11 cellular contexts compared by ENCODE assay signal in the genomic region with DNA sequence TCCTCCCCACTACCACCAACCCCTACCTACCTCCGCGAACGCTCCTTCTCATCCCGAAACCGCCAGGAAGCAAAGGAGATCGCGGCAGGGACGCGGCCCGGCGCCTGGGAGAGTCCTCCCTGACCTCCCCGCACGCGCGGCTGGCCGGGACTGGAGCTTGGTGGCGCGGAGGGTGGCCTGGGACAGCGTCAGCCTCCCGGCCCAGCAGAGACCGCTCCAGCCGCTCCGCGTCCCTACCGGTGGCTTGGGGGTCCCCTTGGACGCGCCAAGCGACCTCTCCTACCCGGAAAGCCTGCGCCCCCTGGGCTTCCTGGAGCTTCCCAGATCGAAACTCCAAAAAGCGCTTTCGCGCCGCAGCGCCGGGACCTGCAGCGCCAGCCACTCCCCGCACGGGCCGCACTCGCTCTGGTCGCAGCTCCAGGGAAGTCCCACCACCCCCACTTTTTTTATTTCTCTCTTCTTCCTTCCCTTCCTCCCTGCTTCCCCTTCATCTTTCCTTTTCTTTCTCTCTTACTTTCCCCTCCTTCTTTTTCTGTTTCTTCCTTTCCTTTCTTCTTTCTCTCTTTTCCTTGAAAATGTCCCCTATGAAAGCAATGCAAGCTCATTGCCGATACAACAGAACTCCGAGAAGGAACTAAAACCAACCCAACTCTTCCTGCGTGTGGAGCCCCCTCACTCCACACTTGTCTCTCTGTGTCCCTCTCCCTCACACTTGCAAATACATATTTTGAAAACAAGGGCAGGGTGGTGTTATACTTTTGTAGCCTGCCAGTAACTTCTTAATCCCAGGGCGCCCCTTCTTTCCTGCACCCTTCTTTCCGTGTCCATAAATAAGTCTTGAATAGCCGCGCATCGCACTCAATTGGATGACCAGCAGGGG. TPM values are rescaled to one million over a fixed set of nuclear protein-coding genes. Genes with fewer than 3 reads are reported as not detected.
DNase-seq lines count a peak whose midpoint lies in the region; ATAC-seq, FAIRE-seq and TF ChIP-seq lines count a peak whose summit lies in the region.
"Had no signal": no experiment of that assay in that cellular context is flagged by ENCODE, and none has a peak within 500 bp of the region (broad histone marks: within the 10 kb centered on the region; RNA-seq: fewer than 3 reads in every experiment).

No MANE protein-coding gene starts in this region.

- no peaks in the 10 kb centered on the region for H3K36me3 ChIP-seq in cardiac muscle cell
- no peaks in the 10 kb centered on the region for H3K36me3 ChIP-seq in endothelial cell of umbilical vein (ENCODE audit: control insufficient read depth in 2 of 2, extremely low read depth in 1 of 2, insufficient read depth in 2 of 2, low read length in 2 of 2)
- no peaks in the 10 kb centered on the region for H3K36me3 ChIP-seq in SJCRH30

- no peak for TF ChIP-seq POLR2A in endothelial cell of umbilical vein (IDR thresholded peaks at IDR 0.05; ENCODE audit: low read depth, low read length)

- no peak for ATAC-seq in left cardiac atrium
- ATAC-seq in naive B cell (ENCODE audit: low read depth in 2 of 2): no peak
- ATAC-seq in HG02885 (IDR thresholded peaks at IDR 0.05; ENCODE audit: poor library complexity, unreplicated experiment): no peak

- H3K4me1 Mint-ChIP-seq in naive B cell: peaks cover 21 to 28% (median 28%) of the 10 kb centered on the region in 3 donors
- H3K4me1 Mint-ChIP-seq in activated CD4-positive, alpha-beta T cell treated with anti-CD3 and anti-CD28 coated beads, Interleukin-2, amount 10 ng/mL, durations not matched to agents 7 days and 5 days: peaks cover 3% of the 10 kb centered on the region

- peak overlapping the region in 1 of 6 donors; percentile 24 for H3K27ac Mint-ChIP-seq in naive B cell
- no peak overlapping the region for H3K27ac Mint-ChIP-seq in activated CD4-positive, alpha-beta T cell treated with anti-CD3 and anti-CD28 coated beads, Interleukin-2, amount 10 ng/mL, durations not matched to agents 7 days and 5 days

- TF ChIP-seq CTCF in cardiac muscle cell (IDR thresholded peaks at IDR 0.05; ENCODE audit: low read depth, low read length) (no peak), endothelial cell of umbilical vein (IDR thresholded peaks at IDR 0.05; ENCODE audit: extremely low read depth in 1 of 2, insufficient read depth in 1 of 2, low read depth in 1 of 2, low read length in 2 of 2) (no peak)

- peak in 1 of 2 donors; percentile 24 for DNase-seq in cardiac muscle cell (ENCODE audit: low read depth in 1 of 2, low spot score in 1 of 2)
- no peak for DNase-seq in left cardiac atrium
- DNase-seq in endothelial cell of umbilical vein (ENCODE audit: low read depth, low spot score): no peak
- DNase-seq in naive B cell: no peak
- no peak for DNase-seq in NK-92 treated with Interleukin-12 subunit alpha and Interleukin-12 subunit beta, amount 100 ng/mL, for 24 hours (lab: John Stamatoyannopoulos, UW)
- DNase-seq in SJCRH30: no peak
- DNase-seq in activated CD4-positive, alpha-beta T cell treated with anti-CD3 and anti-CD28 coated beads, Interleukin-2, amount 10 ng/mL, durations not matched to agents 7 days and 5 days: no peak
- DNase-seq: activated T-cell treated with anti-CD3 and anti-CD28 coated beads for 4 hours, AML-193, NCI-H345 had no signal

- H3K9me1 ChIP-seq in endothelial cell of umbilical vein (replicated peaks; ENCODE audit: control insufficient read depth, extremely low read depth, insufficient read depth, low read length): no peaks in the 10 kb centered on the region

- no peak overlapping the region for H2AFZ ChIP-seq in endothelial cell of umbilical vein (ENCODE audit: low read depth, low read length)

- H3K27me3 Mint-ChIP-seq in naive B cell: peaks cover 40 to 78% (median 72%) of the 10 kb centered on the region in 3 donors
- H3K27me3 Mint-ChIP-seq in activated CD4-positive, alpha-beta T cell treated with anti-CD3 and anti-CD28 coated beads, Interleukin-2, amount 10 ng/mL, durations not matched to agents 7 days and 5 days: peaks cover 70% of the 10 kb centered on the region

- FAIRE-seq in endothelial cell of umbilical vein (lab: Jason Lieb, UNC): no peak

- H3K9me3 ChIP-seq in cardiac muscle cell (ENCODE audit: low read depth) (no peaks in the 10 kb centered on the region), endothelial cell of umbilical vein (replicated peaks; ENCODE audit: control insufficient read depth, insufficient read depth, low read length) (peaks cover 4% of the 10 kb centered on the region), SJCRH30 (replicated peaks) (no peaks in the 10 kb centered on the region)

- intact Hi-C loops in left cardiac atrium (cut with DNase I): no loop called here
- intact Hi-C loops in endothelial cell of umbilical vein (cut with micrococcal nuclease): no loop called here

- dilution Hi-C loops in endothelial cell of umbilical vein (cut with MboI; ENCODE audit: extremely low pct_ligation_motif_present, low sequenced_read_pairs): no loop called here

- no peaks in the 10 kb centered on the region for H3K79me2 ChIP-seq in endothelial cell of umbilical vein (ENCODE audit: control insufficient read depth, insufficient read depth, low read length)

- CTCF ChIA-PET in endothelial cell of umbilical vein (lab: Charles Lee): no interaction called here
- CTCF ChIA-PET in activated CD4-positive, alpha-beta T cell treated with anti-CD3 and anti-CD28 coated beads, Interleukin-2, amount 10 ng/mL, durations not matched to agents 7 days and 5 days (lab: Charles Lee): interaction anchor here (1.4 kb wide), 1 partner anchor 38 kb away, joined by 4 read pairs; no protein-coding TSS in a partner anchor

- no TSS peak for BruUV-seq in endothelial cell of umbilical vein (replicated peaks; lab: Mats Ljungman, UMichigan)

- H3K4me2 ChIP-seq in endothelial cell of umbilical vein (ENCODE audit: insufficient read depth, low read length): no peak overlapping the region

- peaks cover 0 to 37% of the 10 kb centered on the region in 2 donors for H3K36me3 Mint-ChIP-seq in naive B cell
- H3K36me3 Mint-ChIP-seq in activated CD4-positive, alpha-beta T cell treated with anti-CD3 and anti-CD28 coated beads, Interleukin-2, amount 10 ng/mL, durations not matched to agents 7 days and 5 days (ENCODE audit: low read depth): peaks cover 7% of the 10 kb centered on the region

- POLR2A ChIA-PET in endothelial cell of umbilical vein (lab: Charles Lee): no interaction called here
- POLR2A ChIA-PET in activated CD4-positive, alpha-beta T cell treated with anti-CD3 and anti-CD28 coated beads, Interleukin-2, amount 10 ng/mL, durations not matched to agents 7 days and 5 days (lab: Charles Lee): no interaction called here

- H3K4me3 ChIP-seq in cardiac muscle cell (peak overlapping the region; percentile 6), endothelial cell of umbilical vein (replicated peaks in 1 of 3; ENCODE audit: insufficient read depth in 1 of 3, low read depth in 1 of 3, low read length in 3 of 3) (no peak overlapping the region), SJCRH30 (no peak overlapping the region)

- H3K27me3 ChIP-seq in cardiac muscle cell (peaks cover 99% of the 10 kb centered on the region), endothelial cell of umbilical vein (ENCODE audit: control insufficient read depth in 2 of 2, insufficient read depth in 2 of 2, low read length in 2 of 2) (peaks cover 55 to 57% of the 10 kb centered on the region in 2 experiments), SJCRH30 (no peaks in the 10 kb centered on the region)

- H3K9me3 Mint-ChIP-seq in naive B cell: peaks cover 0 to 11% (median 5%) of the 10 kb centered on the region in 7 donors
- H3K9me3 Mint-ChIP-seq in activated CD4-positive, alpha-beta T cell treated with anti-CD3 and anti-CD28 coated beads, Interleukin-2, amount 10 ng/mL, durations not matched to agents 7 days and 5 days: peaks cover 3% of the 10 kb centered on the region

- no peaks in the 10 kb centered on the region for H3K4me1 ChIP-seq in cardiac muscle cell (ENCODE audit: low read depth)
- no peaks in the 10 kb centered on the region for H3K4me1 ChIP-seq in endothelial cell of umbilical vein (ENCODE audit: control insufficient read depth, extremely low read depth, insufficient read depth, low read length)
- H3K4me1 ChIP-seq in SJCRH30: no peaks in the 10 kb centered on the region

- H3K27ac ChIP-seq in cardiac muscle cell (no peak overlapping the region), endothelial cell of umbilical vein (ENCODE audit: insufficient read depth, low read depth, low read length) (no peak overlapping the region), SJCRH30 (no peak overlapping the region)

- H3K9ac ChIP-seq in endothelial cell of umbilical vein (replicated peaks; ENCODE audit: extremely low read depth, insufficient read depth, low read length): no peak overlapping the region

- H3K4me3 Mint-ChIP-seq in naive B cell: peak overlapping the region in 6 of 8 donors; percentile 12 to 82 (median 48)
- H3K4me3 Mint-ChIP-seq in activated CD4-positive, alpha-beta T cell treated with anti-CD3 and anti-CD28 coated beads, Interleukin-2, amount 10 ng/mL, durations not matched to agents 7 days and 5 days: no peak overlapping the region

- no peaks in the 10 kb centered on the region for H4K20me1 ChIP-seq in endothelial cell of umbilical vein (replicated peaks; ENCODE audit: control insufficient read depth, extremely low read depth, insufficient read depth, low read length)

TF ChIP-seq in endothelial cell of umbilical vein, 7 proteins besides CTCF, POLR2A, EP300 and RAD21:
- TF ChIP-seq POLR2AphosphoS5 (IDR thresholded peaks at IDR 0.05; ENCODE audit: insufficient read depth, low read depth, low read length): no peak
- TF ChIP-seq EZH2 (IDR thresholded peaks at IDR 0.05; ENCODE audit: borderline replicate concordance, low read depth, low read length, severe bottlenecking): peak; percentile 58

RNA-seq across cellular contexts. Expression of a gene that starts 3.8 kb away (rescaled TPM):
- total RNA-seq in cardiac muscle cell (0.18 TPM in 1 of 2 replicates, not detected in the other), left cardiac atrium (1 to 10 TPM in 1 of 2 donors, under 1 TPM in 1; 0.37 to 1.1 TPM), endothelial cell of umbilical vein (not detected in 2 replicates)
- polyA plus RNA-seq in cardiac muscle cell (not detected in 2 replicates), endothelial cell of umbilical vein (not detected in 2 replicates), naive B cell (ENCODE audit: low read depth in 6 of 6) (not detected)
- not detected in 2 replicates for polyA plus RNA-seq in endothelial cell of umbilical vein (2011; cell fraction: cytosol; rRNA removed)
- polyA plus RNA-seq in endothelial cell of umbilical vein (2011; cell fraction: nucleus; rRNA removed): not detected in 2 replicates
- polyA plus RNA-seq in endothelial cell of umbilical vein (2012): not detected in 2 replicates
- polyA minus RNA-seq in endothelial cell of umbilical vein: not detected in 2 replicates
- polyA minus RNA-seq in endothelial cell of umbilical vein (2011; cell fraction: cytosol; rRNA and poly(A)+ RNA removed): 4.8 TPM
- polyA minus RNA-seq in endothelial cell of umbilical vein (2011; cell fraction: nucleus; rRNA and poly(A)+ RNA removed): not detected in 2 replicates
- not detected in 2 replicates for total RNA-seq in SJCRH30 (2014; rRNA removed; shearing (Covaris generic))
- total RNA-seq in activated CD4-positive, alpha-beta T cell treated with anti-CD3 and anti-CD28 coated beads, Interleukin-2, amount 10 ng/mL, durations not matched to agents 7 days and 5 days: not detected
